14 cellular contexts compared by ENCODE assay signal in the genomic region with DNA sequence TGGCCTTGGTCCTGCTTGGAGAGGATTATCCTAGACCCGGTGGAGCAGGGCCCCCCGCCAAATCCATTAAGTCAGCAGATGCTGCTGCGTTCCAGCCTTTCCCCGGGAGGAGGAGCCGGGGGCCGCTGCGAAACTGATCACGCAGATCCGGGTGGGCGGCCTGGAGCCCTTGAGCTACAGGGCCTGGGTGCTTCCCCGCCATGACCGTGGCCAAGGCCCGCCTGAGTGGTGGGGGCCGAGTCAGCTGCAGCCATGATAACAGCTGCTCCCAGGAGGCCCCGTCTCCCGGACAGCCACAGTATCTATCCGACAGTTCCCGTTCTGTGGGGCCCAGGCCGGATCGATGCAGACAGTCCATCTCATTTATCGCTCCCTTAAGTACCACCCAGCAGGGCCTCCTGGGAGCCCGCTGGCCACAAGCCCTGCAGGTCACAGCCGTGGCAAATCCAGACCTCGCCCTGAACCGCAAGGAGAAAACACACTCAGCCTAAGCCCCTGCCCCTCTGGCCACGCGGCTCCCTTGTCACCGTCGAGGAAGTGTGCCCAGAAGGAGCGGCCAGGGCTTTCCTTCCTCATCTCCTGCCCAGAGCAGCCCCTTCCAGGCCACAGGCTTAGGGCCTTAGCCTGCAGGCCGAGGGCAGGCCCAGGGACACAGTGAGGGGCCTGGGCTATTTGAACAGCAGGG. TPM values are rescaled to one million over a fixed set of nuclear protein-coding genes. Genes with fewer than 3 reads are reported as not detected.
DNase-seq lines count a peak whose midpoint lies in the region; ATAC-seq and TF ChIP-seq lines count a peak whose summit lies in the region.
"Had no signal": no experiment of that assay in that cellular context is flagged by ENCODE, and none has a peak within 500 bp of the region (broad histone marks: within the 10 kb centered on the region; RNA-seq: fewer than 3 reads in every experiment).

No MANE protein-coding gene starts in this region.

- H3K27ac ChIP-seq in breast epithelium (peak overlapping the region; percentile 40 to 57), esophagus squamous epithelium (peak overlapping the region in 3 of 4 donors; percentile 29 to 60 (median 54)), aorta (ENCODE audit: low read depth in 1 of 2, low read length in 2 of 2) (no peak overlapping the region)
- H3K27ac ChIP-seq: A549 had no signal

- TF ChIP-seq POLR2A in breast epithelium (IDR thresholded peaks at IDR 0.05) (no peak), esophagus squamous epithelium (IDR thresholded peaks at IDR 0.05) (no peak)

- DNase-seq in breast epithelium (ENCODE audit: low spot score in 2 of 2) (peak in 1 of 2 donors; percentile 35), MCF 10A (ENCODE audit: unreplicated experiment) (no peak), esophagus squamous epithelium (lab: John Stamatoyannopoulos, UW) (no peak), midbrain (lab: John Stamatoyannopoulos, UW) (peak; percentile 47), aorta (peak; percentile 68 to 80), medulla oblongata (ENCODE audit: extremely low spot score) (no peak), anterior cingulate cortex (lab: John Stamatoyannopoulos, UW) (no peak)
- DNase-seq: activated T-cell treated with anti-CD3 and anti-CD28 coated beads, Interleukin-2, amount 50 U/mL, for 4 hours; DMS53; erythroblast; NCI-H2227 treated with DMSO at 0.1 percent for 48 hours had no signal

- no TSS peak for BruUV-seq in MCF 10A (replicated peaks; lab: Mats Ljungman, UMichigan)

- H3K4me3 ChIP-seq in breast epithelium, result peak overlapping the region in 1 of 3 donors; percentile 15
- H3K4me3 ChIP-seq in esophagus squamous epithelium, result no peak overlapping the region
- no peak overlapping the region for H3K4me3 ChIP-seq in aorta (ENCODE audit: low read length in 2 of 2)
- H3K4me3 ChIP-seq: A549, prostate gland had no signal

- H3K9me3 ChIP-seq in breast epithelium (peaks cover 6 to 8% of the 10 kb centered on the region in 2 donors), esophagus squamous epithelium (no peaks in the 10 kb centered on the region), aorta (ENCODE audit: control insufficient read depth, low read length) (no peaks in the 10 kb centered on the region)
- H3K9me3 ChIP-seq: A549, prostate gland had no signal

- H3K27me3 Mint-ChIP-seq in MCF 10A (ENCODE audit: insufficient read depth, unreplicated experiment), result no peaks in the 10 kb centered on the region

- no peaks in the 10 kb centered on the region for H3K4me1 Mint-ChIP-seq in MCF 10A (ENCODE audit: insufficient read depth, unreplicated experiment)

- H3K27me3 ChIP-seq in breast epithelium (no peaks in the 10 kb centered on the region), esophagus squamous epithelium (peaks cover 0 to 3% (median 0%) of the 10 kb centered on the region in 4 donors), aorta (ENCODE audit: control insufficient read depth in 1 of 2, insufficient read depth in 2 of 2, low read length in 1 of 2) (no peaks in the 10 kb centered on the region)

- H3K4me1 ChIP-seq in breast epithelium (no peaks in the 10 kb centered on the region), esophagus squamous epithelium (peaks cover 0 to 8% (median 0%) of the 10 kb centered on the region in 3 donors), aorta (ENCODE audit: control insufficient read depth in 1 of 2, insufficient read depth in 2 of 2, low read length in 2 of 2) (no peaks in the 10 kb centered on the region)
- H3K4me1 ChIP-seq: A549, prostate gland had no signal

- H3K27ac Mint-ChIP-seq in MCF 10A (ENCODE audit: low read depth, unreplicated experiment), result no peak overlapping the region

- H3K4me3 Mint-ChIP-seq in MCF 10A (ENCODE audit: unreplicated experiment), result no peak overlapping the region
- H3K4me3 Mint-ChIP-seq: activated T-cell treated with anti-CD3 and anti-CD28 coated beads, Interleukin-2, amount 50 U/mL, for 4 hours had no signal

- H3K36me3 ChIP-seq in breast epithelium (no peaks in the 10 kb centered on the region), esophagus squamous epithelium (no peaks in the 10 kb centered on the region), aorta (ENCODE audit: control insufficient read depth in 1 of 2, insufficient read depth in 2 of 2, low read length in 1 of 2) (no peaks in the 10 kb centered on the region)
- H3K36me3 ChIP-seq: prostate gland had no signal

- POLR2A ChIA-PET in MCF 10A (lab: Yijun Ruan, JAX), result no interaction called here

- intact Hi-C loops in breast epithelium (cut with DNase I; ENCODE audit: low total_unique reads) (no loop called here), MCF 10A (cut with micrococcal nuclease) (no loop called here), esophagus squamous epithelium (cut with DNase I) (loop anchor here (10.0 kb wide), 1 partner anchor 206 kb away; no protein-coding TSS in a partner anchor), aorta (cut with DNase I) (loop anchor here in 1 of 2 donors (10.0 kb wide), 1 partner anchor 206 kb away; no protein-coding TSS in a partner anchor)

- 33 to 53% methylated on average over 1 to 9 of the region's 31 CpGs for whole genome bisulfite sequencing in esophagus squamous epithelium, 2 donors
- WGBS in aorta, 2 donors, result 73 to 80% methylated on average over 30 to 31 of the region's 31 CpGs

- peak; percentile 80 for ATAC-seq in aorta (ENCODE audit: low FRiP score)
- no peak for ATAC-seq in HG03135 (IDR thresholded peaks at IDR 0.05; ENCODE audit: unreplicated experiment)
- ATAC-seq: A549; activated T-cell treated with anti-CD3 and anti-CD28 coated beads, Interleukin-2, amount 50 U/mL, for 4 hours had no signal

- CTCF ChIA-PET in MCF 10A (lab: Yijun Ruan, JAX), result no interaction called here

- TF ChIP-seq CTCF in breast epithelium (IDR thresholded peaks at IDR 0.05), result no peak
- TF ChIP-seq CTCF in MCF 10A (IDR thresholded peaks at IDR 0.05; ENCODE audit: unreplicated experiment), result no peak
- no peak for TF ChIP-seq CTCF in esophagus squamous epithelium (IDR thresholded peaks at IDR 0.05)

- H3K9me3 Mint-ChIP-seq in MCF 10A (ENCODE audit: unreplicated experiment), result no peaks in the 10 kb centered on the region
- H3K9me3 Mint-ChIP-seq: activated T-cell treated with anti-CD3 and anti-CD28 coated beads, Interleukin-2, amount 50 U/mL, for 4 hours had no signal

- H3K36me3 Mint-ChIP-seq in MCF 10A (ENCODE audit: insufficient read depth, unreplicated experiment), result no peaks in the 10 kb centered on the region

RNA-seq across cellular contexts. Expression of gene SLC29A4, which starts 34.4 kb away (rescaled TPM):
- total RNA-seq in breast epithelium (10 to 100 TPM in 1 of 3 donors, 1 to 10 TPM in 2; 1.3 to 13.8 (median 2.3) TPM), MCF 10A (2022) (0.56 and 0.96 TPM in 2 replicates), esophagus squamous epithelium (under 1 TPM in 3 of 4 donors, not detected in 1; 0.44 to 0.57 (median 0.53) TPM), aorta (1 to 10 TPM in 1 of 2 donors, under 1 TPM in 1; 0.88 to 2.2 TPM)
- polyA plus RNA-seq in aorta, result under 1 TPM; 0.13 to 0.50 TPM

RNA-seq across cellular contexts. Expression of gene WIPI2, which starts 58.3 kb away (rescaled TPM):
- 10 to 100 TPM; 55.7 to 69.8 (median 56.0) TPM for total RNA-seq in breast epithelium
- total RNA-seq in MCF 10A (2022), result 47.1 and 53.9 TPM in 2 replicates
- total RNA-seq in esophagus squamous epithelium, result 10 to 100 TPM; 31.5 to 51.7 (median 43.2) TPM
- total RNA-seq in aorta, result 10 to 100 TPM; 42.9 to 66.7 TPM
- polyA plus RNA-seq in aorta, result 10 to 100 TPM; 14.1 to 39.6 TPM

Comparison
In these comparisons a context has a peak if more than half of its experiments do, and no peak if none do; other contexts are left out.
1. DNase-seq: peak in midbrain (single experiment) and aorta (2 of 2); none in MCF 10A (single experiment), esophagus squamous epithelium (single experiment), medulla oblongata (single experiment) and anterior cingulate cortex (0 of 58).
2. H3K27ac ChIP-seq: peak in breast epithelium (2 of 2) and esophagus squamous epithelium (3 of 4); none in aorta (0 of 2).